In the genomic region with DNA sequence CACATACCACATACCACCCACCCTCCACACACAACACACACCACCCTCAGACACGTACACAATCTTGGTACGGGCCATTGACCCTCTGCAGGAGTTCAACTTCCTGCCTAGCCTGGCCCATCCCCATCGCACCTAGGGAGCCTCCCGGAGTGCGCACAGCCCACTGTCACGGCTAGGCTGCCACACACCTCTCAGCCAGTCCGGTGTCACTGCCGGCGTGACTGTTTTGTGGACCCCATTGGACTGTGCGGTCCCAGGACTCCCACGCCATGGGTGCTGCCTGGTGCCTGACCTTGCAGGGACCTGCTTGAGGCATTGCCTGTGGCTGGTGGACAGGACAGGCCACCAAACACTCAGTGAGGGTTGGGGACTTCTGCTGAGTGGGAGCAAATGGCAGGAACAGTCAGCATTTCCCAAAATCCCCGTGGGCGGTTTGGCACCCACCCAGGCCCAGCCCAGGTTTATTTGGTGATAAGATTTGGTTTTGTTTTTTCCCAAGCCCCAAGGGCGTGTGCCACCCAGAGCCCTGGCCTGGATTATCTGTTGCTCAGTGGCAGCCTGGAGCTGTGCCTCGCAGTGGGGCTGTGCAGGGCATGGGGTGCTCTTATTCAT, we compare ENCODE assay signal across 19 cellular contexts. TPM values are rescaled to one million over a fixed set of nuclear protein-coding genes. Genes with fewer than 3 reads are reported as not detected.
"Had no signal": no experiment of that assay in that cellular context is flagged by ENCODE, and none has a peak within 500 bp of the region (broad histone marks: within the 10 kb centered on the region; RNA-seq: fewer than 3 reads in every experiment).

No MANE protein-coding gene starts in this region.

- DNase-seq: activated CD4-positive, alpha-beta T cell treated with anti-CD3 and anti-CD28 coated beads, Interleukin-2, amount 50 U/mL, for 1 hour; activated CD4-positive, CD25-positive, alpha-beta regulatory T cell; activated naive CD4-positive, alpha-beta T cell treated with anti-CD3 and anti-CD28 coated beads, Interleukin-2, amount 50 U/mL, for 16 hours; activated T-cell treated with anti-CD3 and anti-CD28 coated beads for 4 hours; amniotic stem cell; brain microvascular endothelial cell; esophagus squamous epithelium; foreskin fibroblast; islet precursor cell; mesendoderm; small intestine; transverse colon had no signal

- H3K27ac Mint-ChIP-seq: activated T-helper 17 cell treated with anti-CD3 and anti-CD28 coated beads, Interleukin-2, amount 50 U/mL, for 72 hours had no signal

- H2AFZ ChIP-seq: parathyroid adenoma had no signal

- H3K9ac ChIP-seq: parathyroid adenoma had no signal

- H3K9me3 ChIP-seq: esophagus squamous epithelium, left lung, transverse colon had no signal

- H3K4me3 ChIP-seq: esophagus squamous epithelium, left lung, transverse colon had no signal

- ATAC-seq: activated T-helper 17 cell treated with anti-CD3 and anti-CD28 coated beads, Interleukin-2, amount 50 U/mL, for 72 hours; left lung had no signal

- H3K27me3 Mint-ChIP-seq: activated T-helper 17 cell treated with anti-CD3 and anti-CD28 coated beads, Interleukin-2, amount 50 U/mL, for 72 hours had no signal

- H3K36me3 ChIP-seq: brain microvascular endothelial cell, left lung, transverse colon had no signal

- H3K79me2 ChIP-seq: parathyroid adenoma had no signal

- H3K27me3 ChIP-seq: brain microvascular endothelial cell, left lung, transverse colon had no signal

- H3K27ac ChIP-seq: brain microvascular endothelial cell, esophagus squamous epithelium, left lung, parathyroid adenoma, transverse colon had no signal

- H3K9me3 Mint-ChIP-seq: activated T-helper 17 cell treated with anti-CD3 and anti-CD28 coated beads, Interleukin-2, amount 50 U/mL, for 72 hours had no signal

- H3K4me1 ChIP-seq: transverse colon had no signal

- H3K4me3 Mint-ChIP-seq: activated T-helper 17 cell treated with anti-CD3 and anti-CD28 coated beads, Interleukin-2, amount 50 U/mL, for 72 hours had no signal

RNA-seq across cellular contexts. Expression of a gene that starts 27.7 kb away (rescaled TPM):
- total RNA-seq: activated CD8-positive, alpha-beta memory T cell treated with anti-CD3 and anti-CD28 coated beads for 36 hours; activated T-helper 17 cell treated with anti-CD3 and anti-CD28 coated beads, Interleukin-2, amount 50 U/mL, for 72 hours; T-helper 1 cell treated with Interleukin-12 subunit alpha and Interleukin-12 subunit beta and Interleukin-4 antibody, amounts not matched to agents 30 ng/mL and 1 ng/mL, for 36 hours had no signal

RNA-seq across cellular contexts. Expression of a gene that starts 32.2 kb away (rescaled TPM):
- total RNA-seq: activated CD8-positive, alpha-beta memory T cell treated with anti-CD3 and anti-CD28 coated beads for 36 hours; activated T-helper 17 cell treated with anti-CD3 and anti-CD28 coated beads, Interleukin-2, amount 50 U/mL, for 72 hours; myocyte; subcutaneous adipose tissue; T-helper 1 cell treated with Interleukin-12 subunit alpha and Interleukin-12 subunit beta and Interleukin-4 antibody, amounts not matched to agents 30 ng/mL and 1 ng/mL, for 36 hours; transverse colon had no signal

RNA-seq across cellular contexts. Expression of a gene that starts 48.2 kb away (rescaled TPM):
- total RNA-seq: activated CD8-positive, alpha-beta memory T cell treated with anti-CD3 and anti-CD28 coated beads for 36 hours; activated T-helper 17 cell treated with anti-CD3 and anti-CD28 coated beads, Interleukin-2, amount 50 U/mL, for 72 hours; myocyte; subcutaneous adipose tissue; T-helper 1 cell treated with Interleukin-12 subunit alpha and Interleukin-12 subunit beta and Interleukin-4 antibody, amounts not matched to agents 30 ng/mL and 1 ng/mL, for 36 hours had no signal
